ENCODE assay signal across 9 cellular contexts in the genomic region with DNA sequence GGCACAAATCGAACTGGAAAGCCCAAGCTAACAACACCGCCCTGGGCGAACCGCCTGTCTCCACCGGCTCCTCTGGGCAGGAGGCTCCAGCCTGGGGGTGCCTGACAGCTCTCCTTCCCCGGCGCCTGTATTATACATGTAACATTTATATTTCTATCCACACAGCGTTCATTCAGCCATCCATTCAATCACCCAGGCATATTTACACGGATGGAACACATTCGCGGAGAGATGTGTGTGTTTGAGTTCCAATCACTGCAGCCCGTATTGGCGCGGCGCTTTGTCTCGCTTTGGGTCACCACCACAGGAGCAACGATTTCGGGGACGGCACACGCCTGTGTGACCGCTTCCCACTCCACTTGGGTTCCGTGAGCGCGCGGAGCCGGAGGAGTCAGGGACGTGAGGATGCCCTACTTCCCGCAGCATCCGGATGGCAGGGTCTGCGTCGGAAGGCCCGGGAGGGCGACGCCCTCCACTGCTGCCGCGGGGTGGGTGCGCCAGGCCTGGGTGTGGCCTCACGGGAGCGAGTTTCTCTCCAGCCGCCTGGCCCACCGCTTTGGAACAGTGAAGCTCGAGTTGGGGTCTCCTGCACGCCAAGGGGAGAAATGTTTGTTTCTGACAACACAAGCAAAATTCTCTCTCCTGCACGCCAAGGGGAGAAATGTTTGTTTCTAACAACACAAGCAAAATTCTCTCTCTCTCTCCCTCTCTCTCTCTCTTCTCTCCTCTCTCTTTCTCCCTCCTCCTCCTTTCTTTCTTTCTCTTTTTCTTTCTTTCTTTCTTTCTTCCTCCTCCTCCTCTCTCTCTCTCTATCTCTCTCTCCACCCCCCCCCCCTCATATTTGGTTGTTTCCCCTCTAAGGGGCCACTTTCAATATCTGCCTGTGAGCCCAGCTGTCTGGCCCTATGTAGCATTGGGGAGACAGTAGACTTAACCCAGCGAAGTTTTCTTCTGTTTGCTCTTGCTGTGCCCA. TPM values are rescaled to one million over a fixed set of nuclear protein-coding genes. Genes with fewer than 3 reads are reported as not detected.
A peak's percentile ranks its signal among the peaks of the same experiment; 100 is the strongest.
DNase-seq lines count a peak whose midpoint lies in the region; ATAC-seq, FAIRE-seq and TF ChIP-seq lines count a peak whose summit lies in the region.
"Had no signal": no experiment of that assay in that cellular context is flagged by ENCODE, and none has a peak within 500 bp of the region (broad histone marks: within the 10 kb centered on the region; RNA-seq: fewer than 3 reads in every experiment).

No MANE protein-coding gene starts in this region.

- H3K27ac ChIP-seq in H9 (ENCODE audit: insufficient read length, low read depth, low read length) (no peak overlapping the region), K562 (ENCODE audit: extremely low read depth, low read depth, low read length) (no peak overlapping the region), gastroesophageal sphincter (no peak overlapping the region)

- TF ChIP-seq EP300 in K562 (IDR thresholded peaks at IDR 0.05; ENCODE audit: low read length) = no peak
- no peak for TF ChIP-seq EP300 in gastroesophageal sphincter (IDR thresholded peaks at IDR 0.05)

- H3K27ac Mint-ChIP-seq in H9 = no peak overlapping the region; a peak in 1 of 7 replicates

- no peak overlapping the region for H3T11ph ChIP-seq in H9 (ENCODE audit: low read length)

- no peaks in the 10 kb centered on the region for H3K9me1 ChIP-seq in K562 (ENCODE audit: control insufficient read depth, insufficient read depth, low read length)

- WGBS in H9 (ENCODE audit: extremely low coverage, insufficient read length, low lambda C conversion rate) = no CpG with 5 or more reads among the region's 45 CpGs
- 5% methylated on average over 42 of the region's 45 CpGs for WGBS in K562 (ENCODE audit: insufficient coverage, low coverage, missing lambda C conversion rate)
- WGBS in gastroesophageal sphincter (ENCODE audit: low coverage in 1 of 2), 2 donors = 3% methylated on average over 10 to 14 of the region's 45 CpGs

- intact Hi-C loops in K562 (cut with micrococcal nuclease) = no loop called here

- no peaks in the 10 kb centered on the region for H4K20me1 ChIP-seq in H9 (ENCODE audit: control insufficient read depth, insufficient read depth, insufficient read length)
- 0 out of 2 replicates have a peak, but pooled peaks cover 4% of the 10 kb centered on the region for H4K20me1 ChIP-seq in K562 (replicated peaks; ENCODE audit: control insufficient read depth, insufficient read depth, low read length)

- ATAC-seq in K562 = no peak
- ATAC-seq in gastroesophageal sphincter = no peak

- no peak overlapping the region for H2AK5ac ChIP-seq in H9 (ENCODE audit: insufficient read length, low read length)

- H3K27me3 Mint-ChIP-seq in H9 (ENCODE audit: low read depth) = peaks cover 95% of the 10 kb centered on the region

- H3K36me3 Mint-ChIP-seq in H9 (ENCODE audit: insufficient read depth in 1 of 3, low read depth in 3 of 3) = no peaks in the 10 kb centered on the region

- POLR2A ChIA-PET in K562 (lab: Yijun Ruan, JAX) = no interaction called here

- no peak overlapping the region for H3K23ac ChIP-seq in H9 (ENCODE audit: insufficient read length, low read depth, low read length)

- H3K9me3 ChIP-seq in H9 (ENCODE audit: control insufficient read depth, low read depth, low read length) = no peaks in the 10 kb centered on the region
- no peaks in the 10 kb centered on the region for H3K9me3 ChIP-seq in K562 (replicated peaks; ENCODE audit: control insufficient read depth, insufficient read depth, low read depth, low read length)
- no peaks in the 10 kb centered on the region for H3K9me3 ChIP-seq in mucosa of stomach (ENCODE audit: control insufficient read depth, low read length)
- no peaks in the 10 kb centered on the region for H3K9me3 ChIP-seq in gastroesophageal sphincter

- no peak overlapping the region for H2BK15ac ChIP-seq in H9 (ENCODE audit: low read depth, low read length)

- FAIRE-seq in K562 (lab: Jason Lieb, UNC) (no peak), D721Med (lab: Jason Lieb, UNC) (no peak)
- FAIRE-seq: bronchial epithelial cell had no signal

- no peak overlapping the region for H2BK12ac ChIP-seq in H9 (ENCODE audit: insufficient read length, low read depth, low read length)

- no peak overlapping the region for H3K4ac ChIP-seq in H9 (ENCODE audit: low read depth, low read length)

- no TSS peak for BruUV-seq in K562 (replicated peaks; lab: Mats Ljungman, UMichigan)

- no peak for TF ChIP-seq RAD21 in K562 (CRISPR knock-in tag; conservative IDR thresholded peaks at IDR 0.05 in 1 of 2, IDR thresholded peaks at IDR 0.05 in 1 of 2)

- H2BK5ac ChIP-seq in H9 (ENCODE audit: insufficient read length, low read length) = no peak overlapping the region

- H3K36me3 ChIP-seq in K562 (ENCODE audit: control insufficient read depth, insufficient read depth, low read length) (no peaks in the 10 kb centered on the region), mucosa of stomach (ENCODE audit: control insufficient read depth, insufficient read depth, low read length) (no peaks in the 10 kb centered on the region), gastroesophageal sphincter (no peaks in the 10 kb centered on the region)

- H3K27me3 ChIP-seq in H9 (ENCODE audit: insufficient read depth, low read length) = peaks cover 50% of the 10 kb centered on the region
- H3K27me3 ChIP-seq in K562 (ENCODE audit: control insufficient read depth in 2 of 2, insufficient read depth in 2 of 2, low read length in 2 of 2) = peaks cover 12 to 40% of the 10 kb centered on the region in 2 experiments
- peaks cover 66% of the 10 kb centered on the region for H3K27me3 ChIP-seq in mucosa of stomach (ENCODE audit: control insufficient read depth, insufficient read depth, low read length)
- peaks cover 84% of the 10 kb centered on the region for H3K27me3 ChIP-seq in gastroesophageal sphincter

- peak overlapping the region; percentile 98 for H3K4me2 ChIP-seq in H9 (ENCODE audit: insufficient read depth, insufficient read length, low read length)
- H3K4me2 ChIP-seq in K562 (ENCODE audit: insufficient read depth, low read length) = no peak overlapping the region

- H3K9me3 Mint-ChIP-seq in H9 = no peaks in the 10 kb centered on the region

- peak overlapping the region; percentile 71 to 91 for H3K4me3 Mint-ChIP-seq in H9

- H3K9ac ChIP-seq in H9 (ENCODE audit: extremely low read depth, insufficient read length, low read length) = no peak overlapping the region
- H3K9ac ChIP-seq in K562 (ENCODE audit: insufficient read depth in 1 of 2, low read depth in 2 of 2, low read length in 2 of 2) = no peak overlapping the region
- H3K9ac ChIP-seq in mucosa of stomach (ENCODE audit: low read length) = no peak overlapping the region

- H3K79me1 ChIP-seq in H9 (ENCODE audit: insufficient read depth, low read depth, low read length, poor library complexity, severe bottlenecking) = no peaks in the 10 kb centered on the region

- H4K8ac ChIP-seq in H9 (replicated peaks; ENCODE audit: insufficient read length, low read depth, low read length) = no peak overlapping the region

- H3K4me1 Mint-ChIP-seq in H9 = peaks cover 23 to 38% of the 10 kb centered on the region in 2 experiments

- no peak overlapping the region for H3K56ac ChIP-seq in H9 (ENCODE audit: insufficient read length, low read depth, low read length)

- no peak overlapping the region for H2AFZ ChIP-seq in H9 (ENCODE audit: low read length)
- H2AFZ ChIP-seq in K562 (ENCODE audit: low read depth, low read length) = no peak overlapping the region

- H3K14ac ChIP-seq in H9 (ENCODE audit: insufficient read depth, low read length) = no peak overlapping the region

- H3K18ac ChIP-seq in H9 (ENCODE audit: insufficient read length, low read depth, low read length) = no peak overlapping the region

- no peak overlapping the region for H4K91ac ChIP-seq in H9 (ENCODE audit: insufficient read length, low read depth, low read length)

- H3K79me2 ChIP-seq in H9 (ENCODE audit: insufficient read depth, low read length) (no peaks in the 10 kb centered on the region), K562 (ENCODE audit: control insufficient read depth, insufficient read depth, low read length) (no peaks in the 10 kb centered on the region)

- CTCF ChIA-PET in K562 (lab: Yijun Ruan, JAX; ENCODE audit: low intra/inter-chr PET ratio) = no interaction called here

- no peak overlapping the region for H2BK20ac ChIP-seq in H9 (ENCODE audit: low read depth, low read length, poor library complexity, severe bottlenecking)

- in situ Hi-C loops in K562 (cut with MboI) = no loop called here

- no peak overlapping the region for H2BK120ac ChIP-seq in H9 (ENCODE audit: low read depth, low read length, poor library complexity, severe bottlenecking)

- H4K5ac ChIP-seq in H9 (ENCODE audit: insufficient read length, low read depth, low read length) = no peak overlapping the region

- TF ChIP-seq POLR2A in K562 (conservative IDR thresholded peaks at IDR 0.05) = no peak
- TF ChIP-seq POLR2A in gastroesophageal sphincter (IDR thresholded peaks at IDR 0.05) = no peak

- DNase-seq in AG08396 (ENCODE audit: low spot score) = peak; percentile 11
- DNase-seq in H9 = peak; percentile 35
- no peak for DNase-seq in K562 (ENCODE audit: extremely low read depth in 1 of 4, low spot score in 3 of 4)
- DNase-seq in D721Med (ENCODE audit: insufficient read length, low spot score) = no peak
- DNase-seq in mucosa of gallbladder (ENCODE audit: low spot score) = no peak
- no peak for DNase-seq in stimulated activated CD4-positive, alpha-beta T cell treated with anti-CD3 and anti-CD28 coated beads, Interleukin-4, amount 100 ng/mL, for 24 hours

- H3K4me1 ChIP-seq in H9 (ENCODE audit: insufficient read depth, low read length) (no peaks in the 10 kb centered on the region), K562 (replicated peaks in 1 of 2; ENCODE audit: control insufficient read depth in 2 of 2, insufficient read depth in 2 of 2, low read length in 2 of 2) (peaks cover 0 to 9% of the 10 kb centered on the region in 2 experiments; a peak in 1 of 5 replicates), mucosa of stomach (ENCODE audit: control insufficient read depth, insufficient read depth, low read length) (peaks cover 20% of the 10 kb centered on the region), gastroesophageal sphincter (peaks cover 0 to 34% (median 6%) of the 10 kb centered on the region in 3 donors)

- peaks cover 23% of the 10 kb centered on the region for H3K23me2 ChIP-seq in H9 (ENCODE audit: insufficient read length, low read depth, low read length, poor library complexity, severe bottlenecking)

- no peak overlapping the region for H3K4me3 ChIP-seq in K562
- peak overlapping the region; percentile 4 for H3K4me3 ChIP-seq in mucosa of stomach (ENCODE audit: low read length)
- peak overlapping the region in 1 of 2 donors; percentile 30 for H3K4me3 ChIP-seq in gastroesophageal sphincter

- TF ChIP-seq CTCF in H9 (conservative IDR thresholded peaks at IDR 0.05) (no peak), K562 (IDR thresholded peaks at IDR 0.05 in 2 of 3, conservative IDR thresholded peaks at IDR 0.05 in 1 of 3; ENCODE audit: insufficient read depth in 2 of 3, low read depth in 1 of 3, low read length in 3 of 3) (no peak), D721Med (IDR thresholded peaks at IDR 0.05; ENCODE audit: insufficient read depth, missing control alignments) (no peak), gastroesophageal sphincter (IDR thresholded peaks at IDR 0.05) (no peak)

RNA-seq across cellular contexts. Expression of a gene that starts 1.1 kb away (rescaled TPM):
- 0.02 and 0.09 TPM in 2 replicates for total RNA-seq in H9 (2021)
- total RNA-seq in K562 (2011; cell fraction: chromatin; rRNA removed; ENCODE audit: low replicate concordance) = not detected in 2 replicates
- total RNA-seq in K562 (2011; cell fraction: nucleolus; rRNA removed) = not detected in 2 replicates
- total RNA-seq in K562 (2011; cell fraction: nucleoplasm; rRNA removed) = not detected in 2 replicates
- 0.05 TPM in 1 of 2 replicates, not detected in the other for total RNA-seq in K562 (2014; rRNA removed)
- not detected in 2 replicates for total RNA-seq in K562 (2014; rRNA removed; fragmentation: Illumina TruSeq; extraction: Trizol)
- not detected in 2 replicates for total RNA-seq in K562 (2015; rRNA removed; fragmentation: Illumina TruSeq; extraction: Trizol)
- total RNA-seq in K562 (2021) = not detected in 2 replicates
- polyA plus RNA-seq in K562 (2011; rRNA removed) = not detected in 2 replicates
- not detected in 2 replicates for polyA plus RNA-seq in K562 (2011; cell fraction: cytosol; rRNA removed)
- not detected in 2 replicates for polyA plus RNA-seq in K562 (2011; cell fraction: nucleus; rRNA removed)
- 0.01 and 0.03 TPM in 2 replicates for polyA plus RNA-seq in K562 (2012)
- not detected in 2 replicates for polyA plus RNA-seq in K562 (2014; fragmentation: Illumina TruSeq; extraction: Trizol)
- not detected for polyA plus RNA-seq in K562 (2014; fragmentation: Nextera tagmentation; extraction: Ambion mirVana)
- polyA plus RNA-seq in K562 (2014; rRNA removed) = not detected in 2 replicates
- polyA minus RNA-seq in K562 (2011; rRNA and poly(A)+ RNA removed) = not detected in 2 replicates
- not detected in 2 replicates for polyA minus RNA-seq in K562 (2011; cell fraction: cytosol; rRNA and poly(A)+ RNA removed)
- polyA minus RNA-seq in K562 (2011; cell fraction: nucleus; rRNA and poly(A)+ RNA removed) = not detected in 2 replicates
- under 1 TPM; 0.16 to 0.67 (median 0.39) TPM for total RNA-seq in gastroesophageal sphincter
- total RNA-seq in mucosa of gallbladder = 0.20 TPM
- total RNA-seq: bronchial epithelial cell had no signal

Comparison
In these comparisons a context has a peak if more than half of its experiments do, and no peak if none do; other contexts are left out.
1. DNase-seq: peak in AG08396 (single experiment) and H9 (single experiment); none in K562 (0 of 4), D721Med (single experiment), mucosa of gallbladder (single experiment) and stimulated activated CD4-positive, alpha-beta T cell treated with anti-CD3 and anti-CD28 coated beads, Interleukin-4, amount 100 ng/mL, for 24 hours (single experiment).